In genomic region chr13:30042272-30042671, GRCh38 we compare ENCODE assay signal across 28 cellular contexts.
"Had no signal": no experiment of that assay in that cellular context is flagged by ENCODE, and none has a peak within 500 bp of the region (broad histone marks: within the 10 kb centered on the region; RNA-seq: fewer than 3 reads in every experiment).

No MANE protein-coding gene starts in this region.

- H3K36me3 ChIP-seq: ascending aorta, breast epithelium, cardiac muscle cell had no signal

- H3K27ac ChIP-seq: ascending aorta, breast epithelium, cardiac muscle cell, coronary artery, dorsolateral prefrontal cortex, epithelial cell of prostate had no signal

- H3K4me3 Mint-ChIP-seq: activated CD4-positive, alpha-beta memory T cell treated with anti-CD3 and anti-CD28 coated beads, Interleukin-2, amount 10 ng/mL, durations not matched to agents 7 days and 5 days; activated CD4-positive, alpha-beta T cell treated with anti-CD3 and anti-CD28 coated beads, Interleukin-2, amount 10 ng/mL, durations not matched to agents 7 days and 5 days; activated naive CD4-positive, alpha-beta T cell treated with anti-CD3 and anti-CD28 coated beads, Interleukin-2, amount 10 ng/mL, durations not matched to agents 7 days and 5 days; activated naive CD8-positive, alpha-beta T cell treated with anti-CD3 and anti-CD28 coated beads, Interleukin-2, amount 10 ng/mL, durations not matched to agents 7 days and 5 days; activated T-cell treated with anti-CD3 and anti-CD28 coated beads, Interleukin-2, amount 50 U/mL, for 24 hours; activated T-cell treated with anti-CD3 and anti-CD28 coated beads, Interleukin-2, amount 50 U/mL, for 72 hours; brain; dendritic cell treated with granulocyte-macrophage colony-stimulating factor and Interleukin-4, amounts not matched to agents 40 ng/mL and 50 ng/mL, for 4 days; effector memory CD8-positive, alpha-beta T cell; WTC11 had no signal

- H3K36me3 Mint-ChIP-seq: activated naive CD4-positive, alpha-beta T cell treated with anti-CD3 and anti-CD28 coated beads, Interleukin-2, amount 10 ng/mL, durations not matched to agents 7 days and 5 days; activated naive CD4-positive, alpha-beta T cell treated with anti-CD3 and anti-CD28 coated beads, Interleukin-2, amount 50 U/mL, for 72 hours; activated naive CD8-positive, alpha-beta T cell treated with anti-CD3 and anti-CD28 coated beads, Interleukin-2, amount 10 ng/mL, durations not matched to agents 7 days and 5 days; brain; WTC11 had no signal

- H3K4me1 ChIP-seq: ascending aorta, breast epithelium had no signal

- DNase-seq: activated CD4-positive, alpha-beta memory T cell treated with anti-CD3 and anti-CD28 coated beads, Interleukin-2, amount 10 ng/mL, durations not matched to agents 7 days and 5 days; activated CD4-positive, alpha-beta T cell treated with anti-CD3 and anti-CD28 coated beads for 1 hour; activated CD4-positive, alpha-beta T cell treated with anti-CD3 and anti-CD28 coated beads for 4 hours; activated CD4-positive, alpha-beta T cell treated with anti-CD3 and anti-CD28 coated beads, Interleukin-2, amount 10 ng/mL, durations not matched to agents 7 days and 5 days; activated CD4-positive, alpha-beta T cell treated with anti-CD3 and anti-CD28 coated beads, Interleukin-2, amount 50 U/mL, for 4 hours; activated CD8-positive, alpha-beta memory T cell treated with anti-CD3 and anti-CD28 coated beads, Interleukin-2, amount 50 U/mL, for 48 hours; activated gamma-delta T cell; activated naive CD4-positive, alpha-beta T cell; activated naive CD4-positive, alpha-beta T cell treated with anti-CD3 and anti-CD28 coated beads, Interleukin-2, amount 10 ng/mL, durations not matched to agents 7 days and 5 days; activated naive CD8-positive, alpha-beta T cell treated with anti-CD3 and anti-CD28 coated beads, Interleukin-2, amount 10 ng/mL, durations not matched to agents 7 days and 5 days; activated T-cell treated with anti-CD3 and anti-CD28 coated beads for 4 hours; activated T-cell treated with anti-CD3 and anti-CD28 coated beads, Interleukin-2, amount 50 U/mL, for 24 hours; activated T-cell treated with anti-CD3 and anti-CD28 coated beads, Interleukin-2, amount 50 U/mL, for 72 hours; central memory CD4-positive, alpha-beta T cell; cerebellar nuclear complex; dorsolateral prefrontal cortex; effector memory CD8-positive, alpha-beta T cell; foreskin fibroblast; T-helper 2 cell had no signal

- H3K9me3 ChIP-seq: ascending aorta, breast epithelium had no signal

- H3K4me3 ChIP-seq: ascending aorta, breast epithelium, cardiac muscle cell, coronary artery, dorsolateral prefrontal cortex had no signal

- H3K27me3 ChIP-seq: ascending aorta, cardiac muscle cell had no signal

- H3K27ac Mint-ChIP-seq: activated CD4-positive, alpha-beta memory T cell treated with anti-CD3 and anti-CD28 coated beads, Interleukin-2, amount 10 ng/mL, durations not matched to agents 7 days and 5 days; activated CD4-positive, alpha-beta T cell treated with anti-CD3 and anti-CD28 coated beads, Interleukin-2, amount 10 ng/mL, durations not matched to agents 7 days and 5 days; activated naive CD4-positive, alpha-beta T cell treated with anti-CD3 and anti-CD28 coated beads, Interleukin-2, amount 10 ng/mL, durations not matched to agents 7 days and 5 days; activated naive CD8-positive, alpha-beta T cell treated with anti-CD3 and anti-CD28 coated beads, Interleukin-2, amount 10 ng/mL, durations not matched to agents 7 days and 5 days; activated T-cell treated with anti-CD3 and anti-CD28 coated beads, Interleukin-2, amount 50 U/mL, for 24 hours; activated T-cell treated with anti-CD3 and anti-CD28 coated beads, Interleukin-2, amount 50 U/mL, for 72 hours; dendritic cell treated with granulocyte-macrophage colony-stimulating factor and Interleukin-4, amounts not matched to agents 40 ng/mL and 50 ng/mL, for 4 days; effector memory CD8-positive, alpha-beta T cell; WTC11 had no signal

- ATAC-seq: activated naive CD4-positive, alpha-beta T cell treated with anti-CD3 and anti-CD28 coated beads, Interleukin-2, amount 50 U/mL, for 72 hours; activated T-cell treated with anti-CD3 and anti-CD28 coated beads, Interleukin-2, amount 50 U/mL, for 72 hours; effector memory CD8-positive, alpha-beta T cell; WTC11 had no signal

- H3K9me3 Mint-ChIP-seq: activated CD4-positive, alpha-beta memory T cell treated with anti-CD3 and anti-CD28 coated beads, Interleukin-2, amount 10 ng/mL, durations not matched to agents 7 days and 5 days; activated CD4-positive, alpha-beta T cell treated with anti-CD3 and anti-CD28 coated beads, Interleukin-2, amount 10 ng/mL, durations not matched to agents 7 days and 5 days; activated naive CD4-positive, alpha-beta T cell treated with anti-CD3 and anti-CD28 coated beads, Interleukin-2, amount 10 ng/mL, durations not matched to agents 7 days and 5 days; activated naive CD4-positive, alpha-beta T cell treated with anti-CD3 and anti-CD28 coated beads, Interleukin-2, amount 50 U/mL, for 72 hours; activated naive CD8-positive, alpha-beta T cell treated with anti-CD3 and anti-CD28 coated beads, Interleukin-2, amount 10 ng/mL, durations not matched to agents 7 days and 5 days; activated T-cell treated with anti-CD3 and anti-CD28 coated beads, Interleukin-2, amount 50 U/mL, for 24 hours; activated T-cell treated with anti-CD3 and anti-CD28 coated beads, Interleukin-2, amount 50 U/mL, for 72 hours; dendritic cell treated with granulocyte-macrophage colony-stimulating factor and Interleukin-4, amounts not matched to agents 40 ng/mL and 50 ng/mL, for 4 days; effector memory CD8-positive, alpha-beta T cell had no signal
